Comparison of ENCODE assay signal across 8 cellular contexts in genomic region chr4:83282049-83282535, GRCh38. TPM values are rescaled to one million over a fixed set of nuclear protein-coding genes. Genes with fewer than 3 reads are reported as not detected.
DNase-seq lines count a peak whose midpoint lies in the region; ATAC-seq, FAIRE-seq and TF ChIP-seq lines count a peak whose summit lies in the region.

No MANE protein-coding gene starts in this region.

- H3K36me3 Mint-ChIP-seq in activated B cell treated with CpG ODN at 0.5 μM for 24 hours (ENCODE audit: low read depth) (peaks cover 22% of the 10 kb centered on the region), nephron (ENCODE audit: low read depth) (peaks cover 4% of the 10 kb centered on the region)

- H3K4me3 ChIP-seq in ACC112 (ENCODE audit: low read depth, low read length) (peak overlapping the region; percentile 22), dorsolateral prefrontal cortex (peak overlapping the region in 8 of 59 donors; percentile 0 to 16 (median 6))

- no peak for FAIRE-seq in urothelium cell line (lab: Jason Lieb, UNC)

- H3K27me3 ChIP-seq in ACC112 (ENCODE audit: insufficient read depth, low read length) (no peaks in the 10 kb centered on the region), dorsolateral prefrontal cortex (no peaks in the 10 kb centered on the region)

- TF ChIP-seq CTCF in activated B cell treated with CpG ODN at 0.5 μM for 24 hours (IDR thresholded peaks at IDR 0.05) (peak; percentile 90), dorsolateral prefrontal cortex (IDR thresholded peaks at IDR 0.05 in 54 of 56, conservative IDR thresholded peaks at IDR 0.05 in 2 of 56; ENCODE audit: low read depth in 1 of 56, partially characterized antibody in 56 of 56) (peak; percentile 59 to 86 (median 77)), nephron (IDR thresholded peaks at IDR 0.05; ENCODE audit: unreplicated experiment in 3 of 3) (peak; percentile 70 to 74 (median 72))

- ATAC-seq in activated B cell treated with CpG ODN at 0.5 μM for 24 hours (ENCODE audit: low read depth) (no peak), HG03108 (IDR thresholded peaks at IDR 0.05; ENCODE audit: unreplicated experiment) (no peak)

- no peak overlapping the region for H2AFZ ChIP-seq in ACC112 (ENCODE audit: low read length, unreplicated experiment)

- POLR2A ChIA-PET in activated B cell treated with CpG ODN at 0.5 μM for 24 hours (lab: Charles Lee): interaction anchor here (0.6 to 4.3 kb wide), 7 partner anchors 15 to 420 kb away, joined by 3 to 38 read pairs (median 5); partner anchors contain the start of gene COPS4

- no peak overlapping the region for H3K27ac ChIP-seq in ACC112 (ENCODE audit: low read depth, low read length)
- H3K27ac ChIP-seq in dorsolateral prefrontal cortex: no peak overlapping the region

- H3K9me3 Mint-ChIP-seq in activated B cell treated with CpG ODN at 0.5 μM for 24 hours (no peaks in the 10 kb centered on the region), nephron (no peaks in the 10 kb centered on the region)

- H3K27ac Mint-ChIP-seq in activated B cell treated with CpG ODN at 0.5 μM for 24 hours: peak overlapping the region; percentile 79
- H3K27ac Mint-ChIP-seq in nephron: no peak overlapping the region

- peaks cover 3% of the 10 kb centered on the region; the same call in 1 of the 2 replicates for H3K36me3 ChIP-seq in ACC112 (ENCODE audit: insufficient read depth, low read length)

- peak; percentile 56 for DNase-seq in GM03348 (ENCODE audit: low spot score)
- peak; percentile 20 for DNase-seq in NCI-H1694 treated with DMSO at 0.1 percent for 48 hours (lab: John Stamatoyannopoulos, UW)
- no peak for DNase-seq in activated B cell treated with CpG ODN at 0.5 μM for 24 hours
- DNase-seq in dorsolateral prefrontal cortex: peak in 2 of 10 donors; percentile 18 to 23
- DNase-seq in urothelium cell line (ENCODE audit: low spot score): peak; percentile 29

- H3K4me3 Mint-ChIP-seq in activated B cell treated with CpG ODN at 0.5 μM for 24 hours (peak overlapping the region; percentile 39), nephron (peak overlapping the region in 1 of 3 experiments; percentile 13)

- CTCF ChIA-PET in activated B cell treated with CpG ODN at 0.5 μM for 24 hours (lab: Charles Lee): interaction anchor here (0.6 to 5.5 kb wide), 18 partner anchors 8 to 430 kb away, joined by 3 to 66 read pairs (median 4); no protein-coding TSS in a partner anchor

- peaks cover 39% of the 10 kb centered on the region for H3K4me1 Mint-ChIP-seq in activated B cell treated with CpG ODN at 0.5 μM for 24 hours
- peaks cover 28% of the 10 kb centered on the region for H3K4me1 Mint-ChIP-seq in nephron

- H3K79me2 ChIP-seq in ACC112 (ENCODE audit: control insufficient read depth, insufficient read depth, low read length, unreplicated experiment): peaks cover 26% of the 10 kb centered on the region

- H3K4me1 ChIP-seq in ACC112 (ENCODE audit: control insufficient read depth, insufficient read depth, low read length, unreplicated experiment): peaks cover 28% of the 10 kb centered on the region

- no peaks in the 10 kb centered on the region for H3K27me3 Mint-ChIP-seq in activated B cell treated with CpG ODN at 0.5 μM for 24 hours
- no peaks in the 10 kb centered on the region for H3K27me3 Mint-ChIP-seq in nephron (ENCODE audit: low read depth)

- intact Hi-C loops in activated B cell treated with CpG ODN at 0.5 μM for 24 hours (cut with micrococcal nuclease) (loop anchor here (1.0 to 5.0 kb wide), 9 partner anchors 9 to 910 kb away; partner anchors contain the start of gene HNRNPD), dorsolateral prefrontal cortex (cut with DNase I) (loop anchor here (2.0 to 10.0 kb wide), 10 partner anchors 170 to 997 kb away; partner anchors contain the start of genes ABRAXAS1 (in 1 of the 2), COPS4 (in 1 of the 2), HNRNPD (in 1 of the 2) and LIN54 (in 1 of the 2))

RNA-seq across cellular contexts. Expression of gene COQ2, which starts 2.5 kb away (rescaled TPM):
- total RNA-seq in activated B cell treated with CpG ODN at 0.5 μM for 24 hours (15.2 and 18.8 TPM in 2 replicates), dorsolateral prefrontal cortex (10 to 100 TPM in 1 of 120 experiments, 1 to 10 TPM in 119; 3.6 to 10.1 (median 6.2) TPM)

RNA-seq across cellular contexts. Expression of gene HPSE, which starts 52.6 kb away (rescaled TPM):
- total RNA-seq in activated B cell treated with CpG ODN at 0.5 μM for 24 hours: 1.5 TPM in 2 replicates
- total RNA-seq in dorsolateral prefrontal cortex: 1 to 10 TPM in 111 of 120 experiments, under 1 TPM in 9; 0.35 to 5.7 (median 2.2) TPM
